ENCODE assay signal across 12 cellular contexts in the genomic region with DNA sequence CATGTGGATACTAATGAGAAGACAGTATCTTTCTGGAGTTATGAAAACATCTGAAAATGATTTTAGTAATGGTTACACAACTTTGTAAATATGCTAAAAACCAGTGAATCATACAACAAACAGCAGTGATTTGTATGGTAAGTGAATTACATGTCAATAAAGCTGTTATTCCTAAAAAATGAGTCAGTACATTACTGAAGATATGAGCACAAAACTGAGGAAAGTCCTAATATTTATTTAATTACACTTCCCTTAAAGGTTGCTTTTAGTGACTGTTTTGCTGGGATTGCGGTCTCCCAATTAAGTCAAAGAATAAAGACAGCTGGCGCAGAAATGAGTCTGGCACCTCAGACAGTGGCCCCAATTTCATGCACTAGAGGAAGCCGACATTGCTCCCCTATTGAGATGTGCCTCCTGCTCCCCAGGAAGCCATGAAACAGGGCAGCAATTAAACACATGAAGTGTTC. TPM values are rescaled to one million over a fixed set of nuclear protein-coding genes. Genes with fewer than 3 reads are reported as not detected.
A peak's percentile ranks its signal among the peaks of the same experiment; 100 is the strongest.
DNase-seq lines count a peak whose midpoint lies in the region; ATAC-seq and TF ChIP-seq lines count a peak whose summit lies in the region.
"Had no signal": no experiment of that assay in that cellular context is flagged by ENCODE, and none has a peak within 500 bp of the region (broad histone marks: within the 10 kb centered on the region; RNA-seq: fewer than 3 reads in every experiment).

No MANE protein-coding gene starts in this region.

- H3K4me3 ChIP-seq in PC-3 (ENCODE audit: low read length): peak overlapping the region; percentile 15; the same call in 1 of the 2 replicates
- H3K4me3 ChIP-seq in epithelial cell of esophagus (ENCODE audit: low read length): no peak overlapping the region
- H3K4me3 ChIP-seq in suprapubic skin: no peak overlapping the region
- H3K4me3 ChIP-seq: dorsolateral prefrontal cortex, left lung, spleen had no signal

- no TSS peak for BruUV-seq in PC-3 (replicated peaks; lab: Mats Ljungman, UMichigan)

- TF ChIP-seq EP300 in suprapubic skin (IDR thresholded peaks at IDR 0.05): no peak

- no peaks in the 10 kb centered on the region for H3K36me3 ChIP-seq in PC-3 (ENCODE audit: low read depth, low read length)
- H3K36me3 ChIP-seq in suprapubic skin: no peaks in the 10 kb centered on the region
- H3K36me3 ChIP-seq: left lung, spleen had no signal

- peak overlapping the region; percentile 79 for H3K27ac ChIP-seq in PC-3 (ENCODE audit: low read length)
- peak overlapping the region; percentile 68 for H3K27ac ChIP-seq in suprapubic skin
- H3K27ac ChIP-seq: dorsolateral prefrontal cortex, left lung, spleen had no signal

- no peak for TF ChIP-seq CTCF in PC-3 (conservative IDR thresholded peaks at IDR 0.05; ENCODE audit: low read depth, low read length)
- no peak for TF ChIP-seq CTCF in epithelial cell of esophagus (IDR thresholded peaks at IDR 0.05; ENCODE audit: insufficient read depth, low read depth, low read length, missing control alignments)
- no peak for TF ChIP-seq CTCF in suprapubic skin (IDR thresholded peaks at IDR 0.05)

- H3K9ac ChIP-seq in PC-3 (ENCODE audit: low read length): peak overlapping the region; percentile 40

- POLR2A ChIA-PET in PC-3 (lab: Charles Lee; ENCODE audit: unreplicated experiment): no interaction called here

- H2AFZ ChIP-seq in PC-3 (ENCODE audit: low read length): no peak overlapping the region

- ATAC-seq in PC-3 (peak; percentile 91), GM18907 (IDR thresholded peaks at IDR 0.05; ENCODE audit: unreplicated experiment) (no peak)
- ATAC-seq: left lung had no signal

- H3K79me2 ChIP-seq in PC-3 (ENCODE audit: low read length): peaks cover 11% of the 10 kb centered on the region; the same call in 1 of the 2 replicates

- TF ChIP-seq POLR2A in suprapubic skin (IDR thresholded peaks at IDR 0.05): no peak

- no peaks in the 10 kb centered on the region for H3K27me3 ChIP-seq in PC-3 (ENCODE audit: low read length)
- no peaks in the 10 kb centered on the region for H3K27me3 ChIP-seq in suprapubic skin
- H3K27me3 ChIP-seq: dorsolateral prefrontal cortex, left lung, spleen had no signal

- intact Hi-C loops in PC-3 (cut with micrococcal nuclease): loop anchor here (1.0 to 2.0 kb wide), 2 partner anchors 31 to 47 kb away; no protein-coding TSS in a partner anchor
- intact Hi-C loops in posterior vena cava (cut with DNase I): no loop called here

- H3K9me2 ChIP-seq in PC-3 (replicated peaks; ENCODE audit: low read length): no peaks in the 10 kb centered on the region

- CTCF ChIA-PET in PC-3 (lab: Charles Lee): interaction anchor here (0.7 to 0.9 kb wide), 3 partner anchors 46 to 142 kb away, joined by 3 read pairs; no protein-coding TSS in a partner anchor

- H4K20me1 ChIP-seq in PC-3 (ENCODE audit: low read length): no peaks in the 10 kb centered on the region

- H3K4me1 ChIP-seq in PC-3 (ENCODE audit: insufficient read depth, low read length) (peaks cover 29% of the 10 kb centered on the region), suprapubic skin (peaks cover 3% of the 10 kb centered on the region)
- H3K4me1 ChIP-seq: left lung, spleen had no signal

- DNase-seq in DMS79 treated with DMSO at 0.1 percent for 48 hours (lab: John Stamatoyannopoulos, UW) (peak; percentile 36), DMS79 (lab: John Stamatoyannopoulos, UW) (no peak), PC-3 (peak; percentile 86), epithelial cell of esophagus (ENCODE audit: low read depth) (peak; percentile 71), suprapubic skin (ENCODE audit: low spot score in 2 of 2) (no peak), posterior vena cava (ENCODE audit: low spot score) (no peak)
- DNase-seq in activated T-cell treated with anti-CD3 and anti-CD28 coated beads, Interleukin-2, amount 50 U/mL, for 1 hour: no peak
- DNase-seq: dorsolateral prefrontal cortex, left lung, NCI-H2227 treated with DMSO at 0.1 percent for 48 hours, spleen had no signal

- peaks cover 8% of the 10 kb centered on the region for H3F3A ChIP-seq in PC-3 (ENCODE audit: low read length, unreplicated experiment)

- H3K9me3 ChIP-seq in PC-3 (ENCODE audit: low read length): no peaks in the 10 kb centered on the region
- no peaks in the 10 kb centered on the region for H3K9me3 ChIP-seq in suprapubic skin
- H3K9me3 ChIP-seq: left lung, spleen had no signal

- WGBS in suprapubic skin: 63% methylated on average over 3 of the region's 3 CpGs

- peak overlapping the region; percentile 74 for H3K4me2 ChIP-seq in PC-3 (ENCODE audit: low read length)

RNA-seq across cellular contexts. Expression of gene FSIP1, which starts 50.9 kb away (rescaled TPM):
- total RNA-seq in PC-3 (2014; rRNA removed): 0.07 and 0.81 TPM in 2 replicates
- under 1 TPM in 2 of 4 donors, not detected in 2; 0.21 to 0.24 TPM for total RNA-seq in suprapubic skin
- total RNA-seq in posterior vena cava: under 1 TPM; 0.69 to 1.00 TPM

Comparison
In these comparisons a context has a peak if more than half of its experiments do, and no peak if none do; other contexts are left out.
1. DNase-seq: peak in DMS79 treated with DMSO at 0.1 percent for 48 hours (single experiment), PC-3 (single experiment) and epithelial cell of esophagus (single experiment); none in DMS79 (single experiment), suprapubic skin (0 of 2), posterior vena cava (single experiment) and activated T-cell treated with anti-CD3 and anti-CD28 coated beads, Interleukin-2, amount 50 U/mL, for 1 hour (single experiment).